16 cellular contexts compared by ENCODE assay signal in genomic region chr12:50097952-50098351, GRCh38. TPM values are rescaled to one million over a fixed set of nuclear protein-coding genes. Genes with fewer than 3 reads are reported as not detected.
DNase-seq lines count a peak whose midpoint lies in the region; ATAC-seq, FAIRE-seq and TF ChIP-seq lines count a peak whose summit lies in the region.
"Had no signal": no experiment of that assay in that cellular context is flagged by ENCODE, and none has a peak within 500 bp of the region (broad histone marks: within the 10 kb centered on the region; RNA-seq: fewer than 3 reads in every experiment).

No MANE protein-coding gene starts in this region.

- no peak overlapping the region for H4K8ac ChIP-seq in IMR-90 (ENCODE audit: low read depth in 2 of 2, low read length in 2 of 2)

- TF ChIP-seq POLR2A in IMR-90 (IDR thresholded peaks at IDR 0.05; ENCODE audit: low read depth, low read length), result no peak

- H3K23ac ChIP-seq in IMR-90 (ENCODE audit: low read depth, low read length), result no peak overlapping the region

- H2AK5ac ChIP-seq in IMR-90 (ENCODE audit: low read depth, low read length), result no peak overlapping the region

- H3K4me1 Mint-ChIP-seq in brain, result peaks cover 24% of the 10 kb centered on the region
- peaks cover 14% of the 10 kb centered on the region for H3K4me1 Mint-ChIP-seq in nephron progenitor cell

- H3K27ac Mint-ChIP-seq in brain (peak overlapping the region in 3 of 5 experiments; percentile 41 to 74 (median 52)), nephron progenitor cell (peak overlapping the region; percentile 54)

- no peak overlapping the region for H3K14ac ChIP-seq in IMR-90 (replicated peaks; ENCODE audit: low read depth, low read length)

- H3K4me3 ChIP-seq in IMR-90 (ENCODE audit: insufficient read depth, low read depth, low read length), result no peak overlapping the region
- H3K4me3 ChIP-seq: BLaER1 treated with 17β-estradiol and CSF1 and Interleukin-3, amounts not matched to agents 10 nM and 100 nM; K562 had no signal

- 92% methylated on average over 2 of the region's 6 CpGs; no CpG with 5 or more reads in 1 of the 2 experiments for WGBS in IMR-90 (ENCODE audit: extremely low coverage in 2 of 2, insufficient read length in 1 of 2), 2 experiments

- no peak overlapping the region for H2BK5ac ChIP-seq in IMR-90 (ENCODE audit: low read depth, low read length, poor library complexity, severe bottlenecking)

- H3K4me1 ChIP-seq in IMR-90 (ENCODE audit: control insufficient read depth, insufficient read depth, low read length), result no peaks in the 10 kb centered on the region

- peaks cover 65% of the 10 kb centered on the region for H3K36me3 ChIP-seq in IMR-90 (ENCODE audit: control insufficient read depth, insufficient read depth, low read length)

- no peak overlapping the region for H4K5ac ChIP-seq in IMR-90 (ENCODE audit: low read depth, low read length)

- no peak overlapping the region for H4K91ac ChIP-seq in IMR-90 (ENCODE audit: insufficient read depth, low read depth, low read length)

- no peak overlapping the region for H2BK20ac ChIP-seq in IMR-90 (ENCODE audit: low read depth, low read length)

- H3K9me1 ChIP-seq in IMR-90 (ENCODE audit: insufficient read depth, low read length), result no peaks in the 10 kb centered on the region

- no peak overlapping the region for H3K27ac ChIP-seq in IMR-90 (ENCODE audit: insufficient read depth, low read length)
- H3K27ac ChIP-seq: BLaER1 treated with 17β-estradiol and CSF1 and Interleukin-3, amounts not matched to agents 10 nM and 100 nM; HL-60 had no signal

- no peak for ATAC-seq in IMR-90 (ENCODE audit: low read depth)
- no peak for ATAC-seq in HG02610 (IDR thresholded peaks at IDR 0.05; ENCODE audit: unreplicated experiment)
- ATAC-seq: K562 had no signal

- CTCF ChIA-PET in IMR-90 (lab: Yijun Ruan, JAX), result no interaction called here

- H3K9me3 ChIP-seq in IMR-90 (ENCODE audit: control insufficient read depth, insufficient read depth, low read length), result no peaks in the 10 kb centered on the region
- H3K9me3 ChIP-seq: BLaER1 treated with 17β-estradiol and CSF1 and Interleukin-3, amounts not matched to agents 10 nM and 100 nM had no signal

- H3K18ac ChIP-seq in IMR-90 (ENCODE audit: low read depth, low read length), result no peak overlapping the region

- H2AFZ ChIP-seq in IMR-90 (replicated peaks; ENCODE audit: low read length, poor library complexity), result no peak overlapping the region

- no peak overlapping the region for H3K4me2 ChIP-seq in IMR-90 (ENCODE audit: low read depth, low read length)
- H3K4me2 ChIP-seq: BLaER1 treated with 17β-estradiol and CSF1 and Interleukin-3, amounts not matched to agents 10 nM and 100 nM had no signal

- intact Hi-C loops in IMR-90 (cut with micrococcal nuclease), result no loop called here

- DNase-seq in IMR-90 (no peak), nephron progenitor cell (no peak), GM19239 (ENCODE audit: insufficient read length, low spot score) (no peak)
- DNase-seq in stimulated activated CD8-positive, alpha-beta memory T cell treated with anti-CD3 and anti-CD28 coated beads, Interleukin-4, amount 100 ng/mL, for 48 hours, result no peak
- DNase-seq in activated CD4-positive, alpha-beta T cell treated with anti-CD3 and anti-CD28 coated beads, Interleukin-2, amount 50 U/mL, for 1 hour, result no peak
- DNase-seq: ACHN; CD4-positive, CD25-positive, alpha-beta regulatory T cell; DMS53; GF-D8; GOT3; HCEC 1CT had no signal

- H3K36me3 Mint-ChIP-seq in brain (peaks cover 80% of the 10 kb centered on the region), nephron progenitor cell (ENCODE audit: low read depth) (peaks cover 68% of the 10 kb centered on the region)

- POLR2A ChIA-PET in IMR-90 (lab: Charles Lee; ENCODE audit: unreplicated experiment), result interaction anchor here (0.6 kb wide), 1 partner anchor 141 kb away, joined by 4 read pairs; no protein-coding TSS in a partner anchor

- H3K56ac ChIP-seq in IMR-90 (ENCODE audit: extremely low read depth, insufficient read depth, low read length), result no peak overlapping the region

- H3K27me3 Mint-ChIP-seq in brain (no peaks in the 10 kb centered on the region), nephron progenitor cell (ENCODE audit: low read depth, poor library complexity) (no peaks in the 10 kb centered on the region)
- H3K27me3 Mint-ChIP-seq: CD4-positive, CD25-positive, alpha-beta regulatory T cell had no signal

- no peaks in the 10 kb centered on the region for H3K27me3 ChIP-seq in IMR-90 (ENCODE audit: control insufficient read depth, insufficient read depth, low read length)
- H3K27me3 ChIP-seq: BLaER1 treated with 17β-estradiol and CSF1 and Interleukin-3, amounts not matched to agents 10 nM and 100 nM had no signal

- no peak overlapping the region for H3K9ac ChIP-seq in IMR-90 (ENCODE audit: low read depth, low read length)
- H3K9ac ChIP-seq: BLaER1 treated with 17β-estradiol and CSF1 and Interleukin-3, amounts not matched to agents 10 nM and 100 nM had no signal

- H2BK120ac ChIP-seq in IMR-90 (ENCODE audit: low read depth, low read length), result no peak overlapping the region

- peak overlapping the region; percentile 31 for H2AK9ac ChIP-seq in IMR-90 (replicated peaks; ENCODE audit: low read depth, low read length, poor library complexity)

- no peak for FAIRE-seq in GM19239 (lab: Jason Lieb, UNC)
- FAIRE-seq: K562 had no signal

- TF ChIP-seq CTCF in IMR-90 (conservative IDR thresholded peaks at IDR 0.05; ENCODE audit: low read depth, low read length), result no peak
- no peak for TF ChIP-seq CTCF in brain (conservative IDR thresholded peaks at IDR 0.05)
- TF ChIP-seq CTCF in nephron progenitor cell (IDR thresholded peaks at IDR 0.05), result no peak

- H3K4me3 Mint-ChIP-seq in brain, result no peak overlapping the region
- H3K4me3 Mint-ChIP-seq in nephron progenitor cell, result no peak overlapping the region
- H3K4me3 Mint-ChIP-seq: CD4-positive, CD25-positive, alpha-beta regulatory T cell had no signal

- peaks cover 5% of the 10 kb centered on the region; the same call in 1 of the 2 replicates for H4K20me1 ChIP-seq in IMR-90 (ENCODE audit: insufficient read depth, low read length)

- in situ Hi-C loops in IMR-90 (cut with MboI; ENCODE audit: low sequenced_read_pairs), result no loop called here

- peaks cover 4 to 34% of the 10 kb centered on the region in 2 experiments; a peak in 3 of 4 replicates for H3K79me1 ChIP-seq in IMR-90 (ENCODE audit: low read depth in 1 of 2, low read length in 2 of 2)

- no TSS peak for BruUV-seq in IMR-90 (replicated peaks; lab: Mats Ljungman, UMichigan)

- no peak for TF ChIP-seq RAD21 in IMR-90 (IDR thresholded peaks at IDR 0.05; ENCODE audit: low read length)

- H3K9me3 Mint-ChIP-seq in brain (no peaks in the 10 kb centered on the region), nephron progenitor cell (no peaks in the 10 kb centered on the region)
- H3K9me3 Mint-ChIP-seq: CD4-positive, CD25-positive, alpha-beta regulatory T cell had no signal

- no peak overlapping the region for H2BK15ac ChIP-seq in IMR-90 (ENCODE audit: low read depth, low read length)

- dilution Hi-C loops in IMR-90 (cut with HindIII; ENCODE audit: low sequenced_read_pairs, unreplicated experiment), result no loop called here

- H3K4ac ChIP-seq in IMR-90 (ENCODE audit: low read depth, low read length), result no peak overlapping the region

TF ChIP-seq in IMR-90, 13 proteins besides CTCF, POLR2A, EP300 and RAD21:
- TF ChIP-seq BHLHE40 (IDR thresholded peaks at IDR 0.05; ENCODE audit: low read depth, low read length) (no peak), MXI1 (IDR thresholded peaks at IDR 0.05; ENCODE audit: borderline replicate concordance, low read depth, low read length) (no peak), RCOR1 (IDR thresholded peaks at IDR 0.05; ENCODE audit: insufficient replicate concordance, low read length) (no peak), CEBPB (IDR thresholded peaks at IDR 0.05; ENCODE audit: low read depth, low read length) (no peak)

RNA-seq across cellular contexts. Expression of gene GPD1, which starts 5.9 kb away (rescaled TPM):
- 0.18 TPM in 1 of 2 replicates, not detected in the other for total RNA-seq in IMR-90 (2012; rRNA removed)
- polyA plus RNA-seq in IMR-90 (2012; rRNA removed), result 0.05 and 0.06 TPM in 2 replicates
- polyA plus RNA-seq in IMR-90 (2012; cell fraction: cytosol; rRNA removed), result 0.01 and 0.04 TPM in 2 replicates
- polyA plus RNA-seq in IMR-90 (2012; cell fraction: nucleus; rRNA removed; ENCODE audit: low replicate concordance), result 0.25 and 0.38 TPM in 2 replicates
- 18.3 TPM for polyA plus RNA-seq in brain (ENCODE audit: insufficient read depth, low read depth, low replicate concordance)
- total RNA-seq: CD4-positive, CD25-positive, alpha-beta regulatory T cell had no signal

RNA-seq across cellular contexts. Expression of gene SMARCD1, which starts 12.8 kb away (rescaled TPM):
- total RNA-seq in IMR-90 (2012; rRNA removed), result 28.1 TPM in 2 replicates
- 43.9 and 47.9 TPM in 2 replicates for polyA plus RNA-seq in IMR-90 (2012; rRNA removed)
- 22.9 and 29.5 TPM in 2 replicates for polyA plus RNA-seq in IMR-90 (2012; cell fraction: cytosol; rRNA removed)
- 101 and 130 TPM in 2 replicates for polyA plus RNA-seq in IMR-90 (2012; cell fraction: nucleus; rRNA removed; ENCODE audit: low replicate concordance)
- 85.1 TPM for polyA plus RNA-seq in brain (ENCODE audit: insufficient read depth, low read depth, low replicate concordance)

RNA-seq across cellular contexts. Expression of gene COX14, which starts 14.1 kb away (rescaled TPM):
- total RNA-seq in IMR-90 (2012; rRNA removed), result 30.0 and 30.8 TPM in 2 replicates
- 81.8 and 98.5 TPM in 2 replicates for polyA plus RNA-seq in IMR-90 (2012; rRNA removed)
- 93.2 and 122 TPM in 2 replicates for polyA plus RNA-seq in IMR-90 (2012; cell fraction: cytosol; rRNA removed)
- polyA plus RNA-seq in IMR-90 (2012; cell fraction: nucleus; rRNA removed; ENCODE audit: low replicate concordance), result 21.8 and 36.1 TPM in 2 replicates
- 59.5 TPM for polyA plus RNA-seq in brain (ENCODE audit: insufficient read depth, low read depth, low replicate concordance)

RNA-seq across cellular contexts. Expression of gene ASIC1, which starts 40.6 kb away (rescaled TPM):
- 1.4 and 1.6 TPM in 2 replicates for total RNA-seq in IMR-90 (2012; rRNA removed)
- polyA plus RNA-seq in IMR-90 (2012; rRNA removed) (9.5 and 9.9 TPM in 2 replicates), brain (ENCODE audit: insufficient read depth, low read depth, low replicate concordance) (13.8 TPM)
- polyA plus RNA-seq in IMR-90 (2012; cell fraction: cytosol; rRNA removed), result 4.7 and 8.5 TPM in 2 replicates
- 25.9 and 31.9 TPM in 2 replicates for polyA plus RNA-seq in IMR-90 (2012; cell fraction: nucleus; rRNA removed; ENCODE audit: low replicate concordance)

Comparison
In these comparisons a context has a peak if more than half of its experiments do, and no peak if none do; other contexts are left out.
1. RNA of gene GPD1, which starts 5.9 kb away (polyA plus RNA-seq): 18.3 TPM in brain (single experiment); 0.01 to 0.38 TPM in IMR-90; every median in the first group is over 10 times any median in the second.